9 cellular contexts compared by ENCODE assay signal in the genomic region with DNA sequence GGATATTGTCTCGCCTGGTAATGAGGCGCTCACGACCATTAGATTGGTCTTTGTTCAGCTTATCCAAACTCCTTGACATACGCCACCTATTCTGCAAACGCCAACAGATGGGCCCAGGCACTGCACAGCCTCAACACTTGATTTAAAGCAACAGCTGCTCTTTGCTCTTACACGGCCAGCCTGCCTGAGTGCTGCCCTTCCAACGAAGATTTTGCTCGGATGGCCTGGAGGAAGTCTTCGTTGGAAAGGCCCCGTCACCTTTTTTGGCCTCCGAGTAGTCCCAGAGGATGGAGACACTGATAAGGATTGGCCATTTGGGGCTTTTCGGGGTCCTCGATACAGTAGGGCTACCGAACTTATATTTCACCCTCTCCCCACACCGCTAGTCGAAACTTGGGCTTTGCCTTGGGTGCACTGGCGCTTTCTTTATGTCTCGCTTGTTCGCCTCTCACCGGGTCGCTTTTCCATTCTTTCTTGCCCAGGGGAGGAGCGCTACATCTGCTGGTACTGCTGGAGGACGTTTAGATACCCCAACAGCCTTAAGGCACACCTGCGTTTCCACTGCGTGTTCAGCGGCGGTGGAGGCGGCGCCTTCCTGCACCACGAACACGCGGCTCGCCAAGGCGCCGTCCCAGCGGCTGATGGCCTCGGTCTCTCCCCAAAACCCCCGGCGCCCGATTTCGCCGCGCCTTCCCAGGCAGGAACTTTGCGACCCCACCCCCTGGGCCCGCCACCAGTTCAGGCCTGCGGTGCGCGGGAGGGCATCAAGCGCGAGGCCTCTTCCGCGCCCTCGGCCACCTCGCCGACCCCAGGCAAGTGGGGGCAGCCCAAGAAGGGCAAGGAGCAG. TPM values are rescaled to one million over a fixed set of nuclear protein-coding genes. Genes with fewer than 3 reads are reported as not detected.
DNase-seq lines count a peak whose midpoint lies in the region; ATAC-seq and TF ChIP-seq lines count a peak whose summit lies in the region.
"Had no signal": no experiment of that assay in that cellular context is flagged by ENCODE, and none has a peak within 500 bp of the region (broad histone marks: within the 10 kb centered on the region; RNA-seq: fewer than 3 reads in every experiment).

No MANE protein-coding gene starts in this region.

- H3K4me1 ChIP-seq in mammary epithelial cell (ENCODE audit: insufficient read depth, low read length) (peaks cover 16% of the 10 kb centered on the region), trophoblast cell (ENCODE audit: control insufficient read depth in 1 of 2, insufficient read depth in 2 of 2, low read length in 2 of 2) (peaks cover 14 to 18% of the 10 kb centered on the region in 2 experiments), uterus (peaks cover 0 to 23% of the 10 kb centered on the region in 2 donors)

- no TSS peak for BruUV-seq in mammary epithelial cell (replicated peaks; lab: Mats Ljungman, UMichigan)

- H3K9ac ChIP-seq in mammary epithelial cell (ENCODE audit: insufficient read depth, low read length) (no peak overlapping the region), trophoblast cell (ENCODE audit: low read length) (no peak overlapping the region)

- no peak for TF ChIP-seq POLR2A in uterus (IDR thresholded peaks at IDR 0.05)

- no peak overlapping the region for H4K12ac ChIP-seq in trophoblast cell (ENCODE audit: low read depth, low read length)

- no peak overlapping the region for H4K91ac ChIP-seq in trophoblast cell (ENCODE audit: low read depth, low read length)

- H2BK5ac ChIP-seq in trophoblast cell (ENCODE audit: low read depth, low read length, poor library complexity) = no peak overlapping the region

- no peak overlapping the region for H3K23ac ChIP-seq in trophoblast cell (ENCODE audit: low read length)

- H3K9me3 ChIP-seq in mammary epithelial cell (replicated peaks; ENCODE audit: insufficient read depth, low read length) (no peaks in the 10 kb centered on the region), trophoblast cell (ENCODE audit: insufficient read depth, low read depth, low read length) (peaks cover 11% of the 10 kb centered on the region), uterus (no peaks in the 10 kb centered on the region)

- in situ Hi-C loops in mammary epithelial cell (cut with MboI; ENCODE audit: low sequenced_read_pairs in 2 of 2) = no loop called here

- intact Hi-C loops in mammary epithelial cell (cut with micrococcal nuclease) = no loop called here
- intact Hi-C loops in uterus (cut with DNase I; ENCODE audit: low total_unique reads) = no loop called here

- H3K14ac ChIP-seq in trophoblast cell (ENCODE audit: low read length) = no peak overlapping the region

- H3K79me2 ChIP-seq in mammary epithelial cell (ENCODE audit: insufficient read depth, low read length) (no peaks in the 10 kb centered on the region), trophoblast cell (ENCODE audit: control insufficient read depth, insufficient read depth, low read length, poor library complexity) (no peaks in the 10 kb centered on the region)

- H2BK12ac ChIP-seq in trophoblast cell (ENCODE audit: low read length) = no peak overlapping the region

- TF ChIP-seq CTCF in mammary epithelial cell (conservative IDR thresholded peaks at IDR 0.05 in 1 of 2, IDR thresholded peaks at IDR 0.05 in 1 of 2; ENCODE audit: extremely low read depth in 1 of 2, insufficient read depth in 1 of 2, low read depth in 1 of 2, low read length in 2 of 2) = no peak
- no peak for TF ChIP-seq CTCF in uterus (IDR thresholded peaks at IDR 0.05)

- 33% methylated on average over 22 of the region's 55 CpGs for whole genome bisulfite sequencing in mammary epithelial cell (ENCODE audit: low coverage, missing lambda C conversion rate)
- WGBS in trophoblast cell (ENCODE audit: extremely low coverage, insufficient coverage, insufficient read length) = no CpG with 5 or more reads among the region's 55 CpGs

- H3K18ac ChIP-seq in trophoblast cell (ENCODE audit: low read length) = no peak overlapping the region

- no peak for DNase-seq in mammary epithelial cell
- no peak for DNase-seq in trophoblast cell
- DNase-seq in uterus = no peak
- DNase-seq in EL = no peak
- DNase-seq in A172 (ENCODE audit: low spot score) = no peak

- H2AFZ ChIP-seq in mammary epithelial cell (ENCODE audit: low read depth, low read length) (peak overlapping the region; percentile 82), trophoblast cell (ENCODE audit: insufficient read depth, low read length, poor library complexity) (peak overlapping the region; percentile 81)

- no peak overlapping the region for H2AK5ac ChIP-seq in trophoblast cell (ENCODE audit: low read length)

- dilution Hi-C loops in mammary epithelial cell (cut with HindIII; ENCODE audit: low sequenced_read_pairs) = no loop called here

- H3K4me2 ChIP-seq in mammary epithelial cell (ENCODE audit: insufficient read depth, low read depth, low read length) = peak overlapping the region; percentile 61
- peak overlapping the region; percentile 68 for H3K4me2 ChIP-seq in trophoblast cell (ENCODE audit: low read length)

- H3K27ac ChIP-seq in mammary epithelial cell (ENCODE audit: insufficient read depth, low read depth, low read length) = no peak overlapping the region
- H3K27ac ChIP-seq in trophoblast cell (ENCODE audit: low read depth, low read length) = no peak overlapping the region
- H3K27ac ChIP-seq in uterus = no peak overlapping the region

- H4K20me1 ChIP-seq in mammary epithelial cell (ENCODE audit: insufficient read depth, low read length) = no peaks in the 10 kb centered on the region

- H3K27me3 ChIP-seq in mammary epithelial cell (ENCODE audit: insufficient read depth, low read length) (peaks cover 73% of the 10 kb centered on the region), trophoblast cell (ENCODE audit: insufficient read depth, low read length) (peaks cover 61% of the 10 kb centered on the region), uterus (peaks cover 33 to 91% of the 10 kb centered on the region in 2 donors)

- no peak overlapping the region for H3K4me3 ChIP-seq in mammary epithelial cell (replicated peaks in 1 of 3; ENCODE audit: insufficient read depth in 1 of 3, low read depth in 2 of 3, low read length in 3 of 3)
- peak overlapping the region; percentile 50 for H3K4me3 ChIP-seq in trophoblast cell (ENCODE audit: low read depth, low read length)
- H3K4me3 ChIP-seq in uterus = peak overlapping the region in 1 of 2 donors; percentile 42

- H2BK120ac ChIP-seq in trophoblast cell (ENCODE audit: insufficient read depth, low read length, poor library complexity) = no peak overlapping the region

- no peak overlapping the region for H3K4ac ChIP-seq in trophoblast cell (ENCODE audit: low read depth, low read length)

- H4K8ac ChIP-seq in trophoblast cell (ENCODE audit: low read depth, low read length) = no peak overlapping the region

- H3K79me1 ChIP-seq in trophoblast cell (ENCODE audit: low read length) = no peaks in the 10 kb centered on the region

- peak; percentile 12 for ATAC-seq in GM18502 (IDR thresholded peaks at IDR 0.05; ENCODE audit: poor library complexity, unreplicated experiment)
- peak; percentile 0 for ATAC-seq in HG02884 (IDR thresholded peaks at IDR 0.05; ENCODE audit: unreplicated experiment)
- no peak for ATAC-seq in HG03342 (IDR thresholded peaks at IDR 0.05; ENCODE audit: unreplicated experiment)

- CTCF ChIA-PET in mammary epithelial cell (lab: Charles Lee; ENCODE audit: low non-redundant PET) = interaction anchor here (0.6 kb wide), 1 partner anchor 131 kb away, joined by 3 read pairs; no protein-coding TSS in a partner anchor

- H3K36me3 ChIP-seq in mammary epithelial cell (ENCODE audit: insufficient read depth, low read length) = no peaks in the 10 kb centered on the region
- no peaks in the 10 kb centered on the region for H3K36me3 ChIP-seq in trophoblast cell (ENCODE audit: control insufficient read depth in 1 of 2, insufficient read depth in 2 of 2, low read length in 2 of 2)
- no peaks in the 10 kb centered on the region for H3K36me3 ChIP-seq in uterus

RNA-seq across cellular contexts. Expression of gene PRDM13, which starts 6.1 kb away (rescaled TPM):
- total RNA-seq in mammary epithelial cell = not detected
- not detected for polyA plus RNA-seq in mammary epithelial cell
- not detected for polyA minus RNA-seq in mammary epithelial cell
- 0.03 and 0.06 TPM in 2 replicates for polyA plus RNA-seq in trophoblast cell (2013)
- not detected for total RNA-seq in uterus
- not detected in 2 replicates for total RNA-seq in A172 (2014; rRNA removed; shearing (Covaris generic))
- total RNA-seq: M059J had no signal

RNA-seq across cellular contexts. Expression of gene CCNC, which starts 44.3 kb away (rescaled TPM):
- total RNA-seq in mammary epithelial cell = 100 to 1,000 TPM in 1 of 2 donors, 10 to 100 TPM in 1; 79.3 to 130 TPM
- 54.5 TPM for polyA plus RNA-seq in mammary epithelial cell
- 55.3 TPM for polyA minus RNA-seq in mammary epithelial cell
- polyA plus RNA-seq in trophoblast cell (2013) = 59.2 and 61.0 TPM in 2 replicates
- 10 to 100 TPM; 48.4 to 97.0 (median 54.8) TPM for total RNA-seq in uterus
- total RNA-seq in A172 (2014; rRNA removed; shearing (Covaris generic)) = 93.1 and 102 TPM in 2 replicates
